In genomic region chr3:124707223-124707622, GRCh38 we compare ENCODE assay signal across 1 cellular context.
A peak's percentile ranks its signal among the peaks of the same experiment; 100 is the strongest.
TF ChIP-seq lines count a peak whose summit lies in the region.

No MANE protein-coding gene starts in this region.

TF ChIP-seq in HepG2, 621 proteins besides CTCF, POLR2A, EP300 and RAD21:
- peak; percentile 80; the same call in 1 of the 2 replicates for TF ChIP-seq U2AF2 (IDR thresholded peaks at IDR 0.05; ENCODE audit: low read depth, low read length)
